ENCODE assay signal across 23 cellular contexts in genomic region chr19:16036397-16036925, GRCh38.
"Had no signal": no experiment of that assay in that cellular context is flagged by ENCODE, and none has a peak within 500 bp of the region (broad histone marks: within the 10 kb centered on the region; RNA-seq: fewer than 3 reads in every experiment).

No MANE protein-coding gene starts in this region.

- H3K27ac ChIP-seq: brain microvascular endothelial cell, cardiac muscle cell, WERI-Rb-1 had no signal

- H3K27ac Mint-ChIP-seq: activated CD4-positive, alpha-beta memory T cell treated with anti-CD3 and anti-CD28 coated beads, Interleukin-2, amount 10 ng/mL, durations not matched to agents 7 days and 5 days; activated CD4-positive, alpha-beta T cell treated with anti-CD3 and anti-CD28 coated beads for 36 hours; activated naive CD4-positive, alpha-beta T cell treated with anti-CD3 and anti-CD28 coated beads, Interleukin-2, amount 10 ng/mL, durations not matched to agents 7 days and 5 days; activated naive CD8-positive, alpha-beta T cell treated with anti-CD3 and anti-CD28 coated beads for 36 hours; activated T-helper 2 cell treated with anti-CD3 and anti-CD28 coated beads, Interferon-gamma antibody, Interleukin-2, Interleukin-4, amounts not matched to agents 10 μg/mL and 5 μg/mL and 100 μg/mL, durations not matched to agents 14 hours and 24 hours and 36 hours had no signal

- DNase-seq: activated CD4-positive, alpha-beta memory T cell treated with anti-CD3 and anti-CD28 coated beads, Interleukin-2, amount 10 ng/mL, durations not matched to agents 7 days and 5 days; activated CD4-positive, alpha-beta T cell treated with anti-CD3 and anti-CD28 coated beads for 36 hours; activated CD4-positive, alpha-beta T cell treated with anti-CD3 and anti-CD28 coated beads, Interleukin-2, amount 50 U/mL, for 1 hour; activated gamma-delta T cell treated with Interleukin-2 at 50 U/mL for 16 hours; activated naive CD4-positive, alpha-beta T cell treated with anti-CD3 and anti-CD28 coated beads, Interleukin-2, amount 10 ng/mL, durations not matched to agents 7 days and 5 days; activated naive CD8-positive, alpha-beta T cell treated with anti-CD3 and anti-CD28 coated beads for 36 hours; activated T-cell treated with anti-CD3 and anti-CD28 coated beads for 4 hours; activated T-cell treated with anti-CD3 and anti-CD28 coated beads, Interleukin-2, amount 50 U/mL, for 48 hours; brain microvascular endothelial cell; KG1; NCI-H1092 treated with DMSO at 0.1 percent for 48 hours; NCI-H1417 treated with DMSO at 0.1 percent for 48 hours; NCI-H1694; NCI-H2029; NCI-H345; NCI-H510A; NCI-H526 treated with DMSO at 0.1 percent for 48 hours; NCI-H82; SIG-M5; T-helper 1 cell; WERI-Rb-1 had no signal

- H3K36me3 ChIP-seq: brain microvascular endothelial cell, cardiac muscle cell, WERI-Rb-1 had no signal

- ATAC-seq: activated CD4-positive, alpha-beta T cell treated with anti-CD3 and anti-CD28 coated beads for 36 hours had no signal

- H3K9me3 Mint-ChIP-seq: activated CD4-positive, alpha-beta memory T cell treated with anti-CD3 and anti-CD28 coated beads, Interleukin-2, amount 10 ng/mL, durations not matched to agents 7 days and 5 days; activated naive CD4-positive, alpha-beta T cell treated with anti-CD3 and anti-CD28 coated beads, Interleukin-2, amount 10 ng/mL, durations not matched to agents 7 days and 5 days; activated naive CD8-positive, alpha-beta T cell treated with anti-CD3 and anti-CD28 coated beads for 36 hours; activated T-helper 2 cell treated with anti-CD3 and anti-CD28 coated beads, Interferon-gamma antibody, Interleukin-2, Interleukin-4, amounts not matched to agents 10 μg/mL and 5 μg/mL and 100 μg/mL, durations not matched to agents 14 hours and 24 hours and 36 hours had no signal

- H3K4me3 ChIP-seq: cardiac muscle cell had no signal

- H3K36me3 Mint-ChIP-seq: activated naive CD4-positive, alpha-beta T cell treated with anti-CD3 and anti-CD28 coated beads, Interleukin-2, amount 10 ng/mL, durations not matched to agents 7 days and 5 days; activated naive CD8-positive, alpha-beta T cell treated with anti-CD3 and anti-CD28 coated beads for 36 hours had no signal

- H3K4me3 Mint-ChIP-seq: activated CD4-positive, alpha-beta memory T cell treated with anti-CD3 and anti-CD28 coated beads, Interleukin-2, amount 10 ng/mL, durations not matched to agents 7 days and 5 days; activated CD4-positive, alpha-beta T cell treated with anti-CD3 and anti-CD28 coated beads for 36 hours; activated naive CD4-positive, alpha-beta T cell treated with anti-CD3 and anti-CD28 coated beads, Interleukin-2, amount 10 ng/mL, durations not matched to agents 7 days and 5 days; activated naive CD8-positive, alpha-beta T cell treated with anti-CD3 and anti-CD28 coated beads for 36 hours had no signal

- H3K27me3 Mint-ChIP-seq: activated CD4-positive, alpha-beta memory T cell treated with anti-CD3 and anti-CD28 coated beads, Interleukin-2, amount 10 ng/mL, durations not matched to agents 7 days and 5 days; activated CD4-positive, alpha-beta T cell treated with anti-CD3 and anti-CD28 coated beads for 36 hours; activated naive CD8-positive, alpha-beta T cell treated with anti-CD3 and anti-CD28 coated beads for 36 hours had no signal

- H3K4me1 Mint-ChIP-seq: activated naive CD8-positive, alpha-beta T cell treated with anti-CD3 and anti-CD28 coated beads for 36 hours had no signal

- H3K27me3 ChIP-seq: brain microvascular endothelial cell, cardiac muscle cell had no signal
